In genomic region chr17:7716901-7717755, GRCh38 we compare ENCODE assay signal across 8 cellular contexts. TPM values are rescaled to one million over a fixed set of nuclear protein-coding genes. Genes with fewer than 3 reads are reported as not detected.
DNase-seq lines count a peak whose midpoint lies in the region; ATAC-seq and TF ChIP-seq lines count a peak whose summit lies in the region.

DNAH2 (plus strand) TSS chr17:7717744; CDS start chr17:7719735, 1,991 bp downstream.

- H3K36me3 Mint-ChIP-seq in activated naive CD8-positive, alpha-beta T cell treated with anti-CD3 and anti-CD28 coated beads, Interleukin-2, amount 10 ng/mL, durations not matched to agents 7 days and 5 days, result no peaks in the 10 kb centered on the region
- no peaks in the 10 kb centered on the region for H3K36me3 Mint-ChIP-seq in glutamatergic neuron (ENCODE audit: unreplicated experiment)

- ATAC-seq in activated naive CD8-positive, alpha-beta T cell treated with anti-CD3 and anti-CD28 coated beads, Interleukin-2, amount 10 ng/mL, durations not matched to agents 7 days and 5 days (ENCODE audit: low read depth), result peak; percentile 78

- H3K27me3 Mint-ChIP-seq in activated naive CD8-positive, alpha-beta T cell treated with anti-CD3 and anti-CD28 coated beads, Interleukin-2, amount 10 ng/mL, durations not matched to agents 7 days and 5 days, result peaks cover 68% of the 10 kb centered on the region
- peaks cover 15% of the 10 kb centered on the region for H3K27me3 Mint-ChIP-seq in glutamatergic neuron (ENCODE audit: unreplicated experiment)

- peak within 1 kb of the TSS; percentile 82 for H3K27ac Mint-ChIP-seq in activated naive CD8-positive, alpha-beta T cell treated with anti-CD3 and anti-CD28 coated beads, Interleukin-2, amount 10 ng/mL, durations not matched to agents 7 days and 5 days
- H3K27ac Mint-ChIP-seq in glutamatergic neuron (ENCODE audit: unreplicated experiment), result peak within 1 kb of the TSS; percentile 93

- peaks cover 38% of the 10 kb centered on the region for H3K4me1 Mint-ChIP-seq in activated naive CD8-positive, alpha-beta T cell treated with anti-CD3 and anti-CD28 coated beads, Interleukin-2, amount 10 ng/mL, durations not matched to agents 7 days and 5 days
- peaks cover 42% of the 10 kb centered on the region for H3K4me1 Mint-ChIP-seq in glutamatergic neuron (ENCODE audit: low read depth, unreplicated experiment)

- peak; percentile 76 for DNase-seq in COR-L47 (lab: John Stamatoyannopoulos, UW)
- peak; percentile 45 for DNase-seq in HS-5 (ENCODE audit: low read depth)
- DNase-seq in NOMO-1 (lab: John Stamatoyannopoulos, UW; ENCODE audit: unreplicated experiment in 2 of 2), result peak; percentile 39 to 42
- peak; percentile 85 for DNase-seq in activated naive CD8-positive, alpha-beta T cell treated with anti-CD3 and anti-CD28 coated beads, Interleukin-2, amount 10 ng/mL, durations not matched to agents 7 days and 5 days
- DNase-seq in glutamatergic neuron, result peak; percentile 95
- peak; percentile 44 for DNase-seq in non-pigmented ciliary epithelial cell (ENCODE audit: low read depth)
- DNase-seq in ureter (ENCODE audit: low spot score), result peak; percentile 81
- DNase-seq in GM19240 (ENCODE audit: insufficient read length, low spot score), result no peak

- H3K9me3 Mint-ChIP-seq in activated naive CD8-positive, alpha-beta T cell treated with anti-CD3 and anti-CD28 coated beads, Interleukin-2, amount 10 ng/mL, durations not matched to agents 7 days and 5 days, result no peaks in the 10 kb centered on the region
- H3K9me3 Mint-ChIP-seq in glutamatergic neuron (ENCODE audit: unreplicated experiment), result peaks cover 4% of the 10 kb centered on the region

- peak within 1 kb of the TSS; percentile 92 for H3K4me3 Mint-ChIP-seq in activated naive CD8-positive, alpha-beta T cell treated with anti-CD3 and anti-CD28 coated beads, Interleukin-2, amount 10 ng/mL, durations not matched to agents 7 days and 5 days
- peak within 1 kb of the TSS; percentile 89 for H3K4me3 Mint-ChIP-seq in glutamatergic neuron (ENCODE audit: unreplicated experiment)

- no peak for TF ChIP-seq CTCF in glutamatergic neuron (IDR thresholded peaks at IDR 0.05; ENCODE audit: partially characterized antibody, unreplicated experiment)

- POLR2A ChIA-PET in activated naive CD8-positive, alpha-beta T cell treated with anti-CD3 and anti-CD28 coated beads, Interleukin-2, amount 10 ng/mL, durations not matched to agents 7 days and 5 days (lab: Charles Lee), result interaction anchor here (1.2 to 3.8 kb wide), 2 partner anchors 30 to 103 kb away, joined by 4 to 28 read pairs; partner anchors contain the start of genes FXR2, TP53 and WRAP53

RNA-seq across cellular contexts. Expression of gene DNAH2, which starts in this region (rescaled TPM):
- total RNA-seq in activated naive CD8-positive, alpha-beta T cell treated with anti-CD3 and anti-CD28 coated beads, Interleukin-2, amount 10 ng/mL, durations not matched to agents 7 days and 5 days, result not detected
- 0.07 TPM for total RNA-seq in glutamatergic neuron (ENCODE audit: unreplicated experiment)
- 1.5 TPM for total RNA-seq in ureter

Comparison
In these comparisons a context has a peak if more than half of its experiments do, and no peak if none do; other contexts are left out.
1. Peak in DNase-seq and ATAC-seq in activated naive CD8-positive, alpha-beta T cell treated with anti-CD3 and anti-CD28 coated beads, Interleukin-2, amount 10 ng/mL, durations not matched to agents 7 days and 5 days; RNA of the gene not detected or under 1 TPM.
2. Peak in DNase-seq in glutamatergic neuron; RNA of the gene not detected or under 1 TPM.